In genomic region chr11:107750313-107750712, GRCh38 we compare ENCODE assay signal across 22 cellular contexts. TPM values are rescaled to one million over a fixed set of nuclear protein-coding genes. Genes with fewer than 3 reads are reported as not detected.
DNase-seq lines count a peak whose midpoint lies in the region; ATAC-seq, FAIRE-seq and TF ChIP-seq lines count a peak whose summit lies in the region.
"Had no signal": no experiment of that assay in that cellular context is flagged by ENCODE, and none has a peak within 500 bp of the region (broad histone marks: within the 10 kb centered on the region; RNA-seq: fewer than 3 reads in every experiment).

No MANE protein-coding gene starts in this region.

- H2BK5ac ChIP-seq in neuronal stem cell (ENCODE audit: low read length) = no peak overlapping the region

- TF ChIP-seq CTCF in GM23338 (conservative IDR thresholded peaks at IDR 0.05; ENCODE audit: low read depth in 2 of 2) = no peak
- no peak for TF ChIP-seq CTCF in K562 (IDR thresholded peaks at IDR 0.05 in 2 of 3, conservative IDR thresholded peaks at IDR 0.05 in 1 of 3; ENCODE audit: insufficient read depth in 2 of 3, low read depth in 1 of 3, low read length in 3 of 3)
- TF ChIP-seq CTCF in gastrocnemius medialis (IDR thresholded peaks at IDR 0.05 in 4 of 5, conservative IDR thresholded peaks at IDR 0.05 in 1 of 5) = no peak
- TF ChIP-seq CTCF in upper lobe of right lung (IDR thresholded peaks at IDR 0.05) = no peak

- no peak overlapping the region for H2BK120ac ChIP-seq in neuronal stem cell (ENCODE audit: low read depth, low read length)

- DNase-seq in GM23338 (ENCODE audit: low spot score) = no peak
- DNase-seq in K562 (ENCODE audit: extremely low read depth in 1 of 4, low spot score in 3 of 4) = no peak
- no peak for DNase-seq in neuronal stem cell (ENCODE audit: low spot score)
- DNase-seq in gastrocnemius medialis = no peak
- DNase-seq in upper lobe of right lung = no peak
- no peak for DNase-seq in NCI-H2107 treated with DMSO at 0.1 percent for 48 hours (lab: John Stamatoyannopoulos, UW; ENCODE audit: unreplicated experiment)
- DNase-seq: C1 segment of cervical spinal cord; Calu3; CD4-positive, alpha-beta memory T cell; COR-L47; DMS53; DMS79 treated with DMSO at 0.1 percent for 48 hours; GF-D8; HFFc6 had no signal

- H3K9me3 ChIP-seq in K562 (replicated peaks; ENCODE audit: control insufficient read depth, insufficient read depth, low read depth, low read length) = no peaks in the 10 kb centered on the region
- no peaks in the 10 kb centered on the region for H3K9me3 ChIP-seq in neuronal stem cell (replicated peaks in 1 of 2; ENCODE audit: control insufficient read depth in 2 of 2, insufficient read depth in 1 of 2, low read depth in 1 of 2, low read length in 2 of 2)
- no peaks in the 10 kb centered on the region for H3K9me3 ChIP-seq in gastrocnemius medialis
- no peaks in the 10 kb centered on the region for H3K9me3 ChIP-seq in upper lobe of right lung

- H4K91ac ChIP-seq in neuronal stem cell (ENCODE audit: low read depth, low read length, poor library complexity) = no peak overlapping the region

- H4K8ac ChIP-seq in neuronal stem cell (ENCODE audit: low read depth, low read length) = no peak overlapping the region

- no peak overlapping the region for H2BK12ac ChIP-seq in neuronal stem cell (ENCODE audit: low read length)

- no peak overlapping the region for H3K14ac ChIP-seq in neuronal stem cell (ENCODE audit: low read length)

- in situ Hi-C loops in K562 (cut with MboI) (no loop called here), gastrocnemius medialis (cut with MboI; ENCODE audit: low sequenced_read_pairs in 4 of 4) (loop anchor here in 1 of 4 donors (10.0 kb wide), 1 partner anchor 56 kb away; no protein-coding TSS in a partner anchor)

- H3K4ac ChIP-seq in neuronal stem cell (ENCODE audit: low read length) = no peak overlapping the region

- H4K20me1 ChIP-seq in GM23338 (replicated peaks; ENCODE audit: insufficient read depth) = no peaks in the 10 kb centered on the region
- H4K20me1 ChIP-seq in K562 (replicated peaks; ENCODE audit: control insufficient read depth, insufficient read depth, low read length) = no peaks in the 10 kb centered on the region

- no peak overlapping the region for H3K23ac ChIP-seq in neuronal stem cell (ENCODE audit: low read depth, low read length, poor library complexity)

- H2BK15ac ChIP-seq in neuronal stem cell (ENCODE audit: low read length) = no peak overlapping the region

- H2AFZ ChIP-seq in GM23338 (peak overlapping the region; percentile 63; the same call in 1 of the 2 replicates), K562 (ENCODE audit: low read depth, low read length) (no peak overlapping the region), neuronal stem cell (ENCODE audit: low read length) (peak overlapping the region; percentile 35)

- no peak for TF ChIP-seq RAD21 in K562 (CRISPR knock-in tag; conservative IDR thresholded peaks at IDR 0.05 in 1 of 2, IDR thresholded peaks at IDR 0.05 in 1 of 2)

- H3K9me3 Mint-ChIP-seq in GM23338 = no peaks in the 10 kb centered on the region
- H3K9me3 Mint-ChIP-seq: CD4-positive, alpha-beta memory T cell; HFFc6 had no signal

- H3K79me2 ChIP-seq in GM23338 (replicated peaks; ENCODE audit: insufficient read depth) (no peaks in the 10 kb centered on the region), K562 (ENCODE audit: control insufficient read depth, insufficient read depth, low read length) (no peaks in the 10 kb centered on the region)

- TF ChIP-seq POLR2A in K562 (conservative IDR thresholded peaks at IDR 0.05) (no peak), gastrocnemius medialis (IDR thresholded peaks at IDR 0.05) (no peak)

- POLR2A ChIA-PET in K562 (lab: Yijun Ruan, JAX) = interaction anchor here (0.6 kb wide), 1 partner anchor 15 kb away, joined by 3 read pairs; no protein-coding TSS in a partner anchor

- no peaks in the 10 kb centered on the region for H3F3A ChIP-seq in GM23338 (replicated peaks; ENCODE audit: low read depth)

- H3K27me3 ChIP-seq in GM23338 (ENCODE audit: insufficient read depth) (no peaks in the 10 kb centered on the region), K562 (ENCODE audit: control insufficient read depth in 2 of 2, insufficient read depth in 2 of 2, low read length in 2 of 2) (peaks cover 10 to 11% of the 10 kb centered on the region in 2 experiments; a peak in 4 of 5 replicates), neuronal stem cell (ENCODE audit: control insufficient read depth in 3 of 3, insufficient read depth in 3 of 3, low read depth in 1 of 3, low read length in 3 of 3) (peaks cover 0 to 3% (median 0%) of the 10 kb centered on the region in 3 experiments), gastrocnemius medialis (no peaks in the 10 kb centered on the region), upper lobe of right lung (no peaks in the 10 kb centered on the region)

- H3K36me3 ChIP-seq in GM23338 (ENCODE audit: insufficient read depth) (no peaks in the 10 kb centered on the region), K562 (ENCODE audit: control insufficient read depth, insufficient read depth, low read length) (no peaks in the 10 kb centered on the region), neuronal stem cell (replicated peaks in 1 of 2; ENCODE audit: control insufficient read depth in 2 of 2, insufficient read depth in 2 of 2, low read length in 2 of 2) (no peaks in the 10 kb centered on the region), gastrocnemius medialis (no peaks in the 10 kb centered on the region), upper lobe of right lung (no peaks in the 10 kb centered on the region)
- H3K36me3 ChIP-seq: HAP-1 had no signal

- CTCF ChIA-PET in K562 (lab: Yijun Ruan, JAX; ENCODE audit: low intra/inter-chr PET ratio) = no interaction called here

- intact Hi-C loops in K562 (cut with micrococcal nuclease) = no loop called here
- intact Hi-C loops in gastrocnemius medialis (cut with DNase I; ENCODE audit: low total_unique reads) = no loop called here
- intact Hi-C loops in upper lobe of right lung (cut with DNase I) = no loop called here

- TF ChIP-seq EP300 in K562 (IDR thresholded peaks at IDR 0.05; ENCODE audit: low read length) = no peak

- no peak overlapping the region for H2AK5ac ChIP-seq in neuronal stem cell (ENCODE audit: low read depth, low read length)

- no peaks in the 10 kb centered on the region for H3K9me2 ChIP-seq in GM23338 (ENCODE audit: insufficient read depth)

- no peaks in the 10 kb centered on the region for H3K79me1 ChIP-seq in neuronal stem cell (ENCODE audit: low read depth, low read length)

- H3K4me1 ChIP-seq in GM23338 (ENCODE audit: insufficient read depth) (no peaks in the 10 kb centered on the region), K562 (replicated peaks in 1 of 2; ENCODE audit: control insufficient read depth in 2 of 2, insufficient read depth in 2 of 2, low read length in 2 of 2) (no peaks in the 10 kb centered on the region), neuronal stem cell (ENCODE audit: control insufficient read depth in 2 of 2, insufficient read depth in 1 of 2, low read depth in 1 of 2, low read length in 2 of 2) (no peaks in the 10 kb centered on the region), gastrocnemius medialis (peaks cover 22% of the 10 kb centered on the region in 2 donors), upper lobe of right lung (no peaks in the 10 kb centered on the region)
- H3K4me1 ChIP-seq: HAP-1 had no signal

- H3K27ac ChIP-seq in GM23338 (ENCODE audit: low read depth) = no peak overlapping the region
- no peak overlapping the region for H3K27ac ChIP-seq in K562 (ENCODE audit: extremely low read depth, low read depth, low read length)
- no peak overlapping the region for H3K27ac ChIP-seq in neuronal stem cell (replicated peaks; ENCODE audit: low read length)
- peak overlapping the region in 3 of 4 donors; percentile 15 to 85 (median 20) for H3K27ac ChIP-seq in gastrocnemius medialis
- no peak overlapping the region for H3K27ac ChIP-seq in upper lobe of right lung

- H3K36me3 Mint-ChIP-seq in GM23338 (ENCODE audit: low read depth) = no peaks in the 10 kb centered on the region
- H3K36me3 Mint-ChIP-seq: CD4-positive, alpha-beta memory T cell had no signal

- BruUV-seq in K562 (replicated peaks; lab: Mats Ljungman, UMichigan) = no TSS peak

- no peak overlapping the region for H3K9ac ChIP-seq in K562 (ENCODE audit: insufficient read depth in 1 of 2, low read depth in 2 of 2, low read length in 2 of 2)
- no peak overlapping the region for H3K9ac ChIP-seq in neuronal stem cell (ENCODE audit: low read depth, low read length, poor library complexity)

- H3K18ac ChIP-seq in neuronal stem cell (ENCODE audit: low read length) = no peak overlapping the region

- ATAC-seq in GM23338 (no peak), K562 (peak; percentile 38), gastrocnemius medialis (no peak), upper lobe of right lung (no peak), HG03139 (IDR thresholded peaks at IDR 0.05; ENCODE audit: unreplicated experiment) (no peak)

- H3K27ac Mint-ChIP-seq in GM23338 = no peak overlapping the region
- H3K27ac Mint-ChIP-seq: CD4-positive, alpha-beta memory T cell; HFFc6 had no signal

- no peaks in the 10 kb centered on the region for H3K9me1 ChIP-seq in K562 (ENCODE audit: control insufficient read depth, insufficient read depth, low read length)

- no peak overlapping the region for H3K4me3 Mint-ChIP-seq in GM23338
- H3K4me3 Mint-ChIP-seq: CD4-positive, alpha-beta memory T cell; HFFc6 had no signal

- H3K4me2 ChIP-seq in GM23338 (no peak overlapping the region), K562 (ENCODE audit: insufficient read depth, low read length) (no peak overlapping the region), neuronal stem cell (ENCODE audit: insufficient read depth, low read length, poor library complexity, severe bottlenecking) (no peak overlapping the region)

- H3K4me3 ChIP-seq in GM23338 = no peak overlapping the region
- H3K4me3 ChIP-seq in K562 = no peak overlapping the region
- no peak overlapping the region for H3K4me3 ChIP-seq in neuronal stem cell (ENCODE audit: low read length in 2 of 2)
- no peak overlapping the region for H3K4me3 ChIP-seq in gastrocnemius medialis
- no peak overlapping the region for H3K4me3 ChIP-seq in upper lobe of right lung
- H3K4me3 ChIP-seq: HAP-1 had no signal

- H3K27me3 Mint-ChIP-seq in GM23338 (ENCODE audit: insufficient read depth, low read depth, poor library complexity) = peaks cover 6% of the 10 kb centered on the region

- FAIRE-seq in K562 (lab: Jason Lieb, UNC) = no peak
- FAIRE-seq: GM12891, GM18507, H54 had no signal

- no peaks in the 10 kb centered on the region for H3K4me1 Mint-ChIP-seq in GM23338
- H3K4me1 Mint-ChIP-seq: CD4-positive, alpha-beta memory T cell had no signal

- 4% methylated on average over 13 of the region's 15 CpGs for WGBS in K562 (ENCODE audit: insufficient coverage, low coverage, missing lambda C conversion rate)
- WGBS in neuronal stem cell (ENCODE audit: extremely low coverage in 2 of 2, insufficient read length in 2 of 2, insufficient replicate concordance in 1 of 2), 2 donors = no CpG with 5 or more reads among the region's 15 CpGs

RNA-seq across cellular contexts. Expression of gene SLN, which starts 38.5 kb away (rescaled TPM):
- not detected in 2 replicates for total RNA-seq in GM23338 (2014; rRNA removed; shearing (Covaris generic))
- polyA plus RNA-seq in GM23338 (2016; fragmentation: Nextera tagmentation; extraction: Ambion mirVana) (not detected in 2 replicates), K562 (2011; rRNA removed) (not detected in 2 replicates), K562 (2014; fragmentation: Illumina TruSeq; extraction: Trizol) (not detected in 2 replicates), K562 (2014; fragmentation: Nextera tagmentation; extraction: Ambion mirVana) (not detected), K562 (2014; rRNA removed) (not detected in 2 replicates)
- total RNA-seq in K562 (2011; cell fraction: chromatin; rRNA removed; ENCODE audit: low replicate concordance) = not detected in 2 replicates
- not detected in 2 replicates for total RNA-seq in K562 (2011; cell fraction: nucleolus; rRNA removed)
- not detected in 2 replicates for total RNA-seq in K562 (2011; cell fraction: nucleoplasm; rRNA removed)
- total RNA-seq in K562 (2014; rRNA removed) (not detected in 2 replicates), K562 (2014; rRNA removed; fragmentation: Illumina TruSeq; extraction: Trizol) (not detected in 2 replicates), K562 (2015; rRNA removed; fragmentation: Illumina TruSeq; extraction: Trizol) (not detected in 2 replicates), K562 (2021) (not detected in 2 replicates), gastrocnemius medialis (1,000 to 10,000 TPM in 3 of 4 donors, 100 to 1,000 TPM in 1; 586 to 5,775 (median 2,747) TPM), upper lobe of right lung (1.0 TPM)
- polyA plus RNA-seq in K562 (2011; cell fraction: cytosol; rRNA removed) = not detected in 2 replicates
- polyA plus RNA-seq in K562 (2011; cell fraction: nucleus; rRNA removed) = not detected in 2 replicates
- not detected in 2 replicates for polyA plus RNA-seq in K562 (2012)
- polyA minus RNA-seq in K562 (2011; rRNA and poly(A)+ RNA removed) = not detected in 2 replicates
- not detected in 2 replicates for polyA minus RNA-seq in K562 (2011; cell fraction: cytosol; rRNA and poly(A)+ RNA removed)
- not detected in 2 replicates for polyA minus RNA-seq in K562 (2011; cell fraction: nucleus; rRNA and poly(A)+ RNA removed)
- not detected for polyA plus RNA-seq in neuronal stem cell (2013, experiment 1 of 2)
- polyA plus RNA-seq in neuronal stem cell (2013, experiment 2 of 2) = not detected
- total RNA-seq: A172; Calu3; CD4-positive, alpha-beta memory T cell; G401; HFFc6 had no signal
- polyA plus RNA-seq: BJ; CD4-positive, alpha-beta memory T cell had no signal

Comparison
In these comparisons a context has a peak if more than half of its experiments do, and no peak if none do; other contexts are left out.
1. H3K27ac ChIP-seq: peak in gastrocnemius medialis (3 of 4); none in GM23338 (single experiment), K562 (single experiment), neuronal stem cell (single experiment) and upper lobe of right lung (single experiment).
2. RNA of gene SLN, which starts 38.5 kb away (total RNA-seq): 586 to 5,775 TPM in gastrocnemius medialis; 1.0 TPM in upper lobe of right lung (single experiment), not detected in GM23338 and not detected in K562; every median in the first group is over 100 times any median in the second.